25 cellular contexts compared by ENCODE assay signal in genomic region chr3:172465281-172465680, GRCh38. TPM values are rescaled to one million over a fixed set of nuclear protein-coding genes. Genes with fewer than 3 reads are reported as not detected.
"Had no signal": no experiment of that assay in that cellular context is flagged by ENCODE, and none has a peak within 500 bp of the region (broad histone marks: within the 10 kb centered on the region; RNA-seq: fewer than 3 reads in every experiment).

No MANE protein-coding gene starts in this region.

- H3K9me3 ChIP-seq: heart left ventricle, mucosa of descending colon, neutrophil, stomach, thoracic aorta, transverse colon had no signal

- DNase-seq: cortex of kidney; dorsolateral prefrontal cortex; effector CD8-positive, alpha-beta T cell; heart left ventricle; hippocampal formation; kidney glomerular epithelial cell; mucosa of descending colon; naive thymus-derived CD8-positive, alpha-beta T cell; posterior cingulate gyrus; stimulated activated CD4-positive, alpha-beta T cell treated with anti-CD3 and anti-CD28 coated beads, Interleukin-12 subunit alpha, Interleukin-12 subunit beta, amount 100 ng/mL, for 4 hours; stimulated activated naive CD4-positive, alpha-beta T cell; stomach; substantia nigra; transverse colon had no signal

- H3K4me1 ChIP-seq: transverse colon had no signal

- H3K27ac ChIP-seq: dorsolateral prefrontal cortex, heart left ventricle, neutrophil, skin epidermis, stomach, thoracic aorta, transverse colon had no signal

- H3K36me3 ChIP-seq: heart left ventricle, neutrophil, stomach, thoracic aorta, transverse colon had no signal

- H3K4me3 ChIP-seq: dorsolateral prefrontal cortex, heart left ventricle, mucosa of descending colon, skin epidermis, stomach, thoracic aorta, transverse colon had no signal

- ATAC-seq: esophagus mucosa; heart left ventricle; mucosa of descending colon; naive thymus-derived CD8-positive, alpha-beta T cell; sciatic nerve had no signal

- H3K27me3 ChIP-seq: heart left ventricle, stomach, transverse colon had no signal

RNA-seq across cellular contexts. Expression of gene GHSR, which starts 17.0 kb away (rescaled TPM):
- total RNA-seq: dorsolateral prefrontal cortex; esophagus mucosa; fibroblast of lung; glomerular endothelial cell; heart left ventricle; liver; mucosa of descending colon; naive thymus-derived CD8-positive, alpha-beta T cell; osteoblast; pulmonary artery endothelial cell; sciatic nerve; thoracic aorta; transverse colon; urinary bladder had no signal
